1 cellular context compared by ENCODE assay signal in the genomic region with DNA sequence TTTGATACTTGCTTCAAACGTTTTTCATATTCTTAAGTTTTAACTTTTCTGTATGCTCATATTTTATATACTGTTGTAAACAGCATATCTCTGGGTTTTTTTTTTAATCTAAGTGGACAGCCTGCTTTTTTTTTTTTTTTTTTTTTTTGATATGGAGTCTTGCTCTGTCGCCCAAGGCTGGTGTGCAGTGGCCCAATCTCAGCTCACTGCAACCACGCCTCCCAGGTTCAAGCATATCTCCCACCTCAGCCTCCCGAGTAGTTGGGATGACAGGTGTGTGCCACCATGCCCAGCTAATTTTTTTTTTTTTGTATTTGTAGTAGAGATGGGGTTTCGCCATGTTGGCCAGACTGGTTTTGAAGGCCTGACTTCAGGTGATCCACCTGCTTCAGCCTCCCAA.
TF ChIP-seq lines count a peak whose summit lies in the region.

No MANE protein-coding gene starts in this region.

TF ChIP-seq in A549, 52 proteins besides CTCF, POLR2A, EP300 and RAD21 (continued from another document):
- no peak for TF ChIP-seq CBX2 (IDR thresholded peaks at IDR 0.05; ENCODE audit: borderline replicate concordance, low read depth)
- no peak for TF ChIP-seq KDM1A (IDR thresholded peaks at IDR 0.05; ENCODE audit: low read depth)
- no peak for TF ChIP-seq JUNB (IDR thresholded peaks at IDR 0.05)
- no peak for TF ChIP-seq CEBPB (IDR thresholded peaks at IDR 0.05)
TF ChIP-seq in A549: peak in this region for 0.
